ENCODE assay signal across 21 cellular contexts in the genomic region with DNA sequence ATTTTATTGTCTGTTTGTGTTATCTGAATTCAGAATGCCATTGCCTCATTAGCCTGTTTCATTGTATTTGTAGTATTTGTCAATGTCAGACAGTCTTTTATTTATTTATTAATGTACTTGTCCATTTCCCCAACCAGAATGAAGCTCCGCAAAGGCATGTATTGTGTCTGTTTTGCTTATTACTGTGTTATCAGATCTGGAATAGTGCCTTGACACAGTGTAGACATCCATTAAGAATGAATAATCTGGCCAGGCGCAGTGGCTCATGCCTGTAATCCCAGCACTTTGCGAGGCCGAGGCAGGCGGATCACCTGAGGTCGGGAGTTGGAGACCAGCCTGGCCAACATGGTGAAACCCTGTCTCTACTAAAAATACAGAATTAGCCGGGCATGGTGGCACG. TPM values are rescaled to one million over a fixed set of nuclear protein-coding genes. Genes with fewer than 3 reads are reported as not detected.
"Had no signal": no experiment of that assay in that cellular context is flagged by ENCODE, and none has a peak within 500 bp of the region (broad histone marks: within the 10 kb centered on the region; RNA-seq: fewer than 3 reads in every experiment).

No MANE protein-coding gene starts in this region.

RNA-seq across cellular contexts. Expression of a gene that starts 46.4 kb away (rescaled TPM):
- total RNA-seq: activated naive CD4-positive, alpha-beta T cell treated with anti-CD3 and anti-CD28 coated beads for 36 hours; activated naive CD4-positive, alpha-beta T cell treated with anti-CD3 and anti-CD28 coated beads, Interleukin-2, amount 50 U/mL, for 72 hours; activated naive CD8-positive, alpha-beta T cell treated with anti-CD3 and anti-CD28 coated beads for 36 hours; activated naive CD8-positive, alpha-beta T cell treated with anti-CD3 and anti-CD28 coated beads, Interleukin-2, amount 10 ng/mL, durations not matched to agents 7 days and 5 days; activated T-cell treated with anti-CD3 and anti-CD28 coated beads, Interleukin-2, amount 50 U/mL, for 4 hours; activated T-cell treated with anti-CD3 and anti-CD28 coated beads, Interleukin-2, amount 50 U/mL, for 72 hours; activated T-helper 1 cell treated with anti-CD3 and anti-CD28 coated beads, Interleukin-12 subunit alpha, Interleukin-12 subunit beta, Interleukin-2, Interleukin-4 antibody, amounts not matched to agents 30 ng/mL and 10 ng/mL and 1 ng/mL, durations not matched to agents 14 hours and 24 hours and 36 hours; activated T-helper 17 cell treated with anti-CD3 and anti-CD28 coated beads, Interleukin-2, amount 50 U/mL, for 72 hours; activated T-helper 2 cell treated with anti-CD3 and anti-CD28 coated beads, Interferon-gamma antibody, Interleukin-2, Interleukin-4, amounts not matched to agents 10 μg/mL and 5 μg/mL and 100 μg/mL, durations not matched to agents 14 hours and 24 hours and 36 hours; adrenal gland; aorta; ascending aorta; astrocyte; body of pancreas; breast epithelium; bronchial epithelial cell; cardiac muscle cell; cardiac septum; cerebellum; chondrocyte had no signal
- polyA plus RNA-seq: adipose tissue, adrenal gland, aorta, cardiac muscle cell had no signal
